23 cellular contexts compared by ENCODE assay signal in the genomic region with DNA sequence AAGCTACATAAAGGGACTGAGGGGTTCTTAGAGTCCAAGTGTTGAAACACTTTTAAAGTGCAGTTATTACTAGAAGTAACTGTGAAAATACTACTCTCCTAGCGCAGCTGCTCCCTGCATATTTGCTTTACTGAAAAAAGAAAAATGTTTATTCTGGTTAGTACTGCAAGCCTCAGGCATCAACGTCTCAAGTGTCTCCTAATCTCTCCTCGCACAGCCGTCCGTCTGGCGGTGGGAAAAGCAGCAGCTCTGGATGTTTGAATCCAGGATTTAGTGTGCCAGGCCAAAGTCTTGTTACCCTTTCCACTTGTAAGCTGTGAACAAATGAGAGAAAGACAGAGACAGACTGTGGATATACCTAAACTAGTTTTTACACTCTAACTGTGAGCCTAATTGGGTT. TPM values are rescaled to one million over a fixed set of nuclear protein-coding genes. Genes with fewer than 3 reads are reported as not detected.
"Had no signal": no experiment of that assay in that cellular context is flagged by ENCODE, and none has a peak within 500 bp of the region (broad histone marks: within the 10 kb centered on the region; RNA-seq: fewer than 3 reads in every experiment).

No MANE protein-coding gene starts in this region.

- H3K4me3 ChIP-seq: heart left ventricle, mucosa of descending colon, spleen, tibial nerve had no signal

- H3K27me3 ChIP-seq: heart left ventricle, spleen, tibial nerve had no signal

- H3K9me3 ChIP-seq: heart left ventricle, mucosa of descending colon, spleen, tibial nerve had no signal

- DNase-seq: activated CD4-positive, alpha-beta T cell treated with anti-CD3 and anti-CD28 coated beads for 4 hours; activated CD4-positive, alpha-beta T cell treated with anti-CD3 and anti-CD28 coated beads, Interleukin-2, amount 50 U/mL, for 4 hours; activated CD8-positive, alpha-beta memory T cell treated with anti-CD3 and anti-CD28 coated beads for 24 hours; activated effector memory CD4-positive, alpha-beta T cell treated with Interleukin-2 at 50 U/mL for 16 hours; activated naive CD4-positive, alpha-beta T cell treated with Interleukin-2 at 50 U/mL for 16 hours; amygdala; caudate nucleus; cortex of kidney; effector memory CD8-positive, alpha-beta T cell; foreskin fibroblast; heart left ventricle; left ventricle myocardium superior; mucosa of descending colon; right cardiac atrium; spleen; stimulated activated naive CD4-positive, alpha-beta T cell; T-helper 1 cell had no signal

- H3K4me1 ChIP-seq: heart left ventricle, spleen, tibial nerve had no signal

- ATAC-seq: effector memory CD8-positive, alpha-beta T cell; esophagus mucosa; left ventricle myocardium superior; mucosa of descending colon; right cardiac atrium had no signal

- H3K27ac ChIP-seq: heart left ventricle, spleen, tibial nerve had no signal

- H3K36me3 ChIP-seq: heart left ventricle, spleen, tibial nerve had no signal

RNA-seq across cellular contexts. Expression of gene RORB, which starts 31.1 kb away (rescaled TPM):
- total RNA-seq: chondrocyte, endothelial cell of umbilical vein, lung microvascular endothelial cell, myocyte had no signal
- polyA plus RNA-seq: endothelial cell of umbilical vein had no signal
